Comparison of ENCODE assay signal across 9 cellular contexts in the genomic region with DNA sequence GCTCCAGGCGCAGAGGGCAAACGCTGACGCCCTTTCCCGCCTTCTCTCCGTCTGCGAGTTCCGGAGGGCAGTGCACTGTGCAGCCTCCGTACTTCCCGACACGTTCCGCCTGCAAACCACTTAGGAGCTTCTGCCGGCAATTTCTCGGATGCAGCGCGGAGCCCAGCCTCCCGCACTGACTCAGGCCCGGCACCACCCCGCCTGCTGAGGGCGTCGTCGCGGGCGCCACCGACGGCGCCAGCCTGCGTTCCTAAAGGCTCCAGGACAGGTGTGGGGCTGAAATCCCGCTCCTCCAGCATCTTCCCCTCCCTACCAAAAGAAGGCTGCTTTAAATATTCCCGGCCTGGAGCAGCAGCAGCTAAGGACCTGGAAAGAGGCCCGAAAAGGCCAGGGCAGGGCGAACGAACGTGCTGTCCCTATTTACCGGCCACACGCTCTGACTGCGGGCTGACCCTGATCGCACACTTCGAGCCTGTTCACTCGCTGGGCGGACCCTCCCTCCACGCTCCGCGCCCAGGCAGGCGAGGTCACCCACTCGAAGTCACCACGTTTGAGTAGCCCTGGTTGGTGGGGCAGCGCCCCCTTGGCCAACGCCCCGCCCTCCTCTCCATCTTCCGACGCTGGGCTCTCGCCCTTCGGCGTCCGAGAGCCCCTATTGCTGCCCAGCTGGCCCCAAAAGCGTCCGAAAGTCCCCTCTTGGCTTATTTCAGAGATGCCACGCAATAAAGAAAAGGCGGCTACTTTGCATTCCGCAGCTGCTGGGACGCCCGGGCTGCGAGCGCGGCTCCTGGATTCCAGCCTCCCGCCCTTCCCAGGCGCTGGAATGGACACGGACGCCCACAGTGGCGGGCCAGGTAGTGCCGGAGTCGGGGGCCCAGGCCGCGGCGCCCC. TPM values are rescaled to one million over a fixed set of nuclear protein-coding genes. Genes with fewer than 3 reads are reported as not detected.
A peak's percentile ranks its signal among the peaks of the same experiment; 100 is the strongest.
DNase-seq lines count a peak whose midpoint lies in the region; ATAC-seq and TF ChIP-seq lines count a peak whose summit lies in the region.
"Had no signal": no experiment of that assay in that cellular context is flagged by ENCODE, and none has a peak within 500 bp of the region (broad histone marks: within the 10 kb centered on the region; RNA-seq: fewer than 3 reads in every experiment).

No MANE protein-coding gene starts in this region.

- H3K4me1 Mint-ChIP-seq in CD14-positive monocyte (peaks cover 23% of the 10 kb centered on the region), chondrocyte (ENCODE audit: low read depth) (peaks cover 9% of the 10 kb centered on the region)

- TF ChIP-seq CTCF in CD14-positive monocyte (IDR thresholded peaks at IDR 0.05) (no peak), chondrocyte (IDR thresholded peaks at IDR 0.05) (peak; percentile 24), lower lobe of right lung (IDR thresholded peaks at IDR 0.05) (no peak), upper lobe of right lung (IDR thresholded peaks at IDR 0.05) (no peak)

- H3K27ac ChIP-seq in lower lobe of right lung: no peak overlapping the region
- no peak overlapping the region for H3K27ac ChIP-seq in upper lobe of right lung

- H3K4me3 Mint-ChIP-seq in CD14-positive monocyte (peak overlapping the region; percentile 85 to 99), chondrocyte (ENCODE audit: unreplicated experiment) (peak overlapping the region; percentile 89)

- peak overlapping the region; percentile 58 for H3K4me3 ChIP-seq in lower lobe of right lung
- peak overlapping the region; percentile 46 for H3K4me3 ChIP-seq in upper lobe of right lung
- H3K4me3 ChIP-seq: K562 had no signal

- H3K27ac Mint-ChIP-seq in CD14-positive monocyte (no peak overlapping the region), chondrocyte (ENCODE audit: unreplicated experiment) (no peak overlapping the region)

- H3K36me3 Mint-ChIP-seq in CD14-positive monocyte: peaks cover 8 to 12% of the 10 kb centered on the region in 2 donors
- peaks cover 2% of the 10 kb centered on the region for H3K36me3 Mint-ChIP-seq in chondrocyte (ENCODE audit: low read depth)

- H3K9me3 ChIP-seq in lower lobe of right lung (no peaks in the 10 kb centered on the region), upper lobe of right lung (no peaks in the 10 kb centered on the region)

- ATAC-seq in GM19452 (IDR thresholded peaks at IDR 0.05; ENCODE audit: unreplicated experiment) (peak; percentile 18), lower lobe of right lung (peak; percentile 77 to 79), upper lobe of right lung (peak; percentile 67)
- ATAC-seq: K562 had no signal

- DNase-seq in CD14-positive monocyte (ENCODE audit: low spot score) (no peak), HuH-7.5 (ENCODE audit: low spot score) (peak; percentile 49), chondrocyte (ENCODE audit: low spot score) (no peak), lower lobe of right lung (no peak), upper lobe of right lung (no peak), NCI-H2107 treated with DMSO at 0.1 percent for 48 hours (lab: John Stamatoyannopoulos, UW; ENCODE audit: unreplicated experiment) (no peak), NCI-H1092 treated with DMSO at 0.1 percent for 48 hours (lab: John Stamatoyannopoulos, UW) (no peak)

- H3K27me3 ChIP-seq in lower lobe of right lung (ENCODE audit: low read depth) (peaks cover 56% of the 10 kb centered on the region), upper lobe of right lung (peaks cover 81% of the 10 kb centered on the region)

- H3K4me1 ChIP-seq in lower lobe of right lung: peaks cover 14% of the 10 kb centered on the region
- peaks cover 15% of the 10 kb centered on the region for H3K4me1 ChIP-seq in upper lobe of right lung

- intact Hi-C loops in CD14-positive monocyte (cut with micrococcal nuclease) (loop anchor here (10.0 kb wide), 3 partner anchors 85 to 425 kb away; a partner anchor contains a TSS), lower lobe of right lung (cut with DNase I) (no loop called here), upper lobe of right lung (cut with DNase I) (no loop called here)

- H3K36me3 ChIP-seq in lower lobe of right lung (no peaks in the 10 kb centered on the region), upper lobe of right lung (no peaks in the 10 kb centered on the region)

- H3K9me3 Mint-ChIP-seq in CD14-positive monocyte: peaks cover 0 to 29% (median 20%) of the 10 kb centered on the region in 7 donors
- no peaks in the 10 kb centered on the region for H3K9me3 Mint-ChIP-seq in chondrocyte (ENCODE audit: low read depth)

- H3K27me3 Mint-ChIP-seq in CD14-positive monocyte (ENCODE audit: low read depth in 3 of 3): peaks cover 77 to 92% (median 87%) of the 10 kb centered on the region in 3 donors
- peaks cover 66% of the 10 kb centered on the region for H3K27me3 Mint-ChIP-seq in chondrocyte (ENCODE audit: low read depth)

RNA-seq across cellular contexts. Expression of a gene that starts 9.6 kb away (rescaled TPM):
- polyA plus RNA-seq in CD14-positive monocyte: 1 to 10 TPM; 1.7 to 1.9 TPM
- total RNA-seq in chondrocyte (4.6 to 10.1 TPM (median 9.4 TPM) in 3 replicates), lower lobe of right lung (5.5 TPM), upper lobe of right lung (3.7 TPM)

Comparison
In these comparisons a context has a peak if more than half of its experiments do, and no peak if none do; other contexts are left out.
1. ATAC-seq: peak in every context shown above with its lines; median percentile 78 in lower lobe of right lung; 67 in upper lobe of right lung; 18 in GM19452.
2. intact Hi-C loops: an anchor here in CD14-positive monocyte (10.0 kb wide); none called in lower lobe of right lung and upper lobe of right lung.